ENCODE assay signal across 9 cellular contexts in the genomic region with DNA sequence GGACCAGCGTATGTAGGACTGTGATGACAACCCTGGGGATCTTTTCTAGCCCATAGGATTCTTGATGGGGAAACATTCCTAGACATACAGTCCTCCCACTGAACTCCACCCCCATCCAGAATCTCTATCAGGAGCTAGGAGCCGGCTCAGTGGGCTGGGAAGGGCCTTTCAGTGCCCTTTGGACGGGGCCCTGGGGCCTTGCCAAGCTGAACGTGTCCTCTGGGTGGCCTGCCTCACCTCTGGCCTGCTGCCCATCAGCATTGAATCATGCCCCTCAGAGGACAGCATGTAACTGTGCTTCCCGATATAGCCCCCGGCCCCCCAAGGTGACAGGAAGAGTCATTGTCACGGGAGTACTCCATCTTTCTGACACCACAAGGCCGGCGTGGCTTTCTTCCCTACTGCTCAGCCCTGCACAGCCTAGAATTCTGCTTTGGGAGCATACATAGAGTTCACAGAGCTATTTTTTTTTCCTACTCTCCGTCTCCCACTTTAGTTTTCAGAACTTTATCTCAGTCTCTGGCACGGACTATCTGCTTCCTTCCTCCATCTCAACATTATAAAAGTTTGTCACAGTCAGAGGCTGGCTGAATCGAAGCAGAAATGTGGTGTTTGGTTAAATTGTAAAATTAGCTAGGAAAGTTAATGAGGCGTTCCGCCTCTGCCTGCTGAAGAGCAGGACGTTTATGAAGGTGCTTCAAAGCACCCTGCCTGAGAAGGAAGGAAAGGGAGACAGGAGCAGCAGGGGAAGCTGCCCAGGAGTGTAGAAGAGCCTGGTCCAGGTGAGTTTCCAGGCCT.
DNase-seq lines count a peak whose midpoint lies in the region; ATAC-seq and TF ChIP-seq lines count a peak whose summit lies in the region.
"Had no signal": no experiment of that assay in that cellular context is flagged by ENCODE, and none has a peak within 500 bp of the region (broad histone marks: within the 10 kb centered on the region; RNA-seq: fewer than 3 reads in every experiment).

No MANE protein-coding gene starts in this region.

- intact Hi-C loops in esophagus squamous epithelium (cut with DNase I) = no loop called here

- H3K4me1 ChIP-seq in esophagus squamous epithelium = peaks cover 47 to 100% (median 87%) of the 10 kb centered on the region in 3 donors

- H3K27me3 Mint-ChIP-seq in activated T-cell treated with anti-CD3 and anti-CD28 coated beads, Interleukin-2, amount 50 U/mL, for 24 hours = no peaks in the 10 kb centered on the region
- no peaks in the 10 kb centered on the region for H3K27me3 Mint-ChIP-seq in activated T-cell treated with anti-CD3 and anti-CD28 coated beads, Interleukin-2, amount 50 U/mL, for 72 hours (ENCODE audit: low read depth)
- H3K27me3 Mint-ChIP-seq in nephron (ENCODE audit: low read depth) = peaks cover 84% of the 10 kb centered on the region

- peak overlapping the region; percentile 68 to 99 (median 96) for H3K27ac ChIP-seq in esophagus squamous epithelium

- DNase-seq in activated T-cell treated with anti-CD3 and anti-CD28 coated beads, Interleukin-2, amount 50 U/mL, for 24 hours = no peak
- DNase-seq in activated T-cell treated with anti-CD3 and anti-CD28 coated beads, Interleukin-2, amount 50 U/mL, for 72 hours = no peak
- no peak for DNase-seq in esophagus squamous epithelium (lab: John Stamatoyannopoulos, UW)
- peak; percentile 83 for DNase-seq in ureter (ENCODE audit: low spot score)
- DNase-seq in NCI-H146 (lab: John Stamatoyannopoulos, UW) = no peak
- no peak for DNase-seq in activated CD4-positive, alpha-beta T cell treated with anti-CD3 and anti-CD28 coated beads, Interleukin-2, amount 50 U/mL, for 1 hour

- H3K36me3 Mint-ChIP-seq in activated T-cell treated with anti-CD3 and anti-CD28 coated beads, Interleukin-2, amount 50 U/mL, for 24 hours (ENCODE audit: low read depth) = no peaks in the 10 kb centered on the region
- H3K36me3 Mint-ChIP-seq in activated T-cell treated with anti-CD3 and anti-CD28 coated beads, Interleukin-2, amount 50 U/mL, for 72 hours (ENCODE audit: insufficient read depth in 2 of 2) = no peaks in the 10 kb centered on the region
- H3K36me3 Mint-ChIP-seq in nephron (ENCODE audit: low read depth) = no peaks in the 10 kb centered on the region
- H3K36me3 Mint-ChIP-seq: mesothelial cell of epicardium had no signal

- TF ChIP-seq CTCF in esophagus squamous epithelium (IDR thresholded peaks at IDR 0.05) (no peak), nephron (IDR thresholded peaks at IDR 0.05; ENCODE audit: unreplicated experiment in 3 of 3) (no peak)

- peaks cover 0 to 48% (median 0%) of the 10 kb centered on the region in 4 donors for H3K27me3 ChIP-seq in esophagus squamous epithelium

- no peak for TF ChIP-seq POLR2A in esophagus squamous epithelium (IDR thresholded peaks at IDR 0.05)

- no peaks in the 10 kb centered on the region for H3K9me3 ChIP-seq in esophagus squamous epithelium

- peak overlapping the region; percentile 58 for H3K27ac Mint-ChIP-seq in activated T-cell treated with anti-CD3 and anti-CD28 coated beads, Interleukin-2, amount 50 U/mL, for 24 hours
- no peak overlapping the region for H3K27ac Mint-ChIP-seq in activated T-cell treated with anti-CD3 and anti-CD28 coated beads, Interleukin-2, amount 50 U/mL, for 72 hours
- peak overlapping the region; percentile 41 to 71 (median 52) for H3K27ac Mint-ChIP-seq in nephron
- H3K27ac Mint-ChIP-seq: mesothelial cell of epicardium had no signal

- H3K4me1 Mint-ChIP-seq in activated T-cell treated with anti-CD3 and anti-CD28 coated beads, Interleukin-2, amount 50 U/mL, for 24 hours (ENCODE audit: low read depth) = peaks cover 91% of the 10 kb centered on the region
- H3K4me1 Mint-ChIP-seq in activated T-cell treated with anti-CD3 and anti-CD28 coated beads, Interleukin-2, amount 50 U/mL, for 72 hours (ENCODE audit: low read depth) = peaks cover 72% of the 10 kb centered on the region
- peaks cover 72% of the 10 kb centered on the region for H3K4me1 Mint-ChIP-seq in nephron

- ATAC-seq in activated T-cell treated with anti-CD3 and anti-CD28 coated beads, Interleukin-2, amount 50 U/mL, for 72 hours (replicated peaks in 1 of 2) = no peak
- ATAC-seq in GM18867 (IDR thresholded peaks at IDR 0.05; ENCODE audit: unreplicated experiment) = no peak

- H3K4me3 ChIP-seq in esophagus squamous epithelium = peak overlapping the region in 1 of 4 donors; percentile 18

- H3K4me3 Mint-ChIP-seq in activated T-cell treated with anti-CD3 and anti-CD28 coated beads, Interleukin-2, amount 50 U/mL, for 24 hours = no peak overlapping the region
- peak overlapping the region in 1 of 2 donors; percentile 7 for H3K4me3 Mint-ChIP-seq in activated T-cell treated with anti-CD3 and anti-CD28 coated beads, Interleukin-2, amount 50 U/mL, for 72 hours
- peak overlapping the region in 2 of 3 experiments; percentile 6 to 11 for H3K4me3 Mint-ChIP-seq in nephron
- H3K4me3 Mint-ChIP-seq: mesothelial cell of epicardium had no signal

- peaks cover 0 to 14% (median 0%) of the 10 kb centered on the region in 3 donors for H3K36me3 ChIP-seq in esophagus squamous epithelium

- H3K9me3 Mint-ChIP-seq in activated T-cell treated with anti-CD3 and anti-CD28 coated beads, Interleukin-2, amount 50 U/mL, for 24 hours = no peaks in the 10 kb centered on the region
- no peaks in the 10 kb centered on the region for H3K9me3 Mint-ChIP-seq in activated T-cell treated with anti-CD3 and anti-CD28 coated beads, Interleukin-2, amount 50 U/mL, for 72 hours
- H3K9me3 Mint-ChIP-seq in nephron = no peaks in the 10 kb centered on the region
- H3K9me3 Mint-ChIP-seq: mesothelial cell of epicardium had no signal

- 58 to 71% methylated on average over 11 to 15 of the region's 15 CpGs for WGBS in esophagus squamous epithelium, 2 donors
